In the genomic region with DNA sequence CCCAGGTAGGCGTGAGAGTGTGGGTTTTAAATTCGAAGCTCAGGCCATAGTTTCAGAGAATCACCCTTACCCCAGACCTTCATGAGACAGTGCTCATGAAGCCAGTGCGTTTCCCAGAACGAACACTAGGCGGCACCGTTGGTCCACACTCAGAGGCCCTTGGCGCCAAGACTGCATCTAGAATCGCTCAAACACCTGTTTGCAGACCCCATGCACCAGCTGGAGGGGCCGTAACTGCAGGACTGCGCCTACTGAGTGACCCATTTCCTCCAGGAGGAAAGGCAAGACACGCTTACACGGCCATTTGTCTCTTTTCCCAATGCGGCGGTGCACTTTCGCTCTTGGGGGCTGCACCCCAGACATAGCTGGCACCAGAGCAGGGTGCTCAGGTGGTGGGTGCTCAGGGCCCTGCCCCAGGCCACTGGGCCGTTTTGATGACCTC, we compare ENCODE assay signal across 8 cellular contexts. TPM values are rescaled to one million over a fixed set of nuclear protein-coding genes. Genes with fewer than 3 reads are reported as not detected.
A peak's percentile ranks its signal among the peaks of the same experiment; 100 is the strongest.
DNase-seq lines count a peak whose midpoint lies in the region; ATAC-seq, FAIRE-seq and TF ChIP-seq lines count a peak whose summit lies in the region.

No MANE protein-coding gene starts in this region.

- ATAC-seq in HG02852 (IDR thresholded peaks at IDR 0.05; ENCODE audit: unreplicated experiment) (peak; percentile 59), activated B cell treated with CpG ODN at 0.5 μM for 24 hours (ENCODE audit: low read depth) (peak; percentile 98), left colon (peak; percentile 86)

- FAIRE-seq in bronchial epithelial cell (lab: Jason Lieb, UNC): no peak

- H3K4me1 Mint-ChIP-seq in activated B cell treated with CpG ODN at 0.5 μM for 24 hours: peaks cover 12% of the 10 kb centered on the region

- intact Hi-C loops in activated B cell treated with CpG ODN at 0.5 μM for 24 hours (cut with micrococcal nuclease): loop anchor here (1.0 to 2.0 kb wide), 13 partner anchors 14 to 429 kb away; partner anchors contain the start of gene ZNF319
- intact Hi-C loops in left colon (cut with DNase I, micrococcal nuclease): no loop called here

- CTCF ChIA-PET in activated B cell treated with CpG ODN at 0.5 μM for 24 hours (lab: Charles Lee): interaction anchor here (0.9 to 5.8 kb wide), 19 partner anchors 11 to 430 kb away, joined by 3 to 49 read pairs (median 5); partner anchors contain the start of gene ADGRG5

- peak; percentile 37 for DNase-seq in GM12864 (ENCODE audit: low read depth)
- DNase-seq in NCI-H2227 (lab: John Stamatoyannopoulos, UW; ENCODE audit: unreplicated experiment): peak; percentile 75
- peak; percentile 74 for DNase-seq in activated B cell treated with CpG ODN at 0.5 μM for 24 hours
- peak; percentile 55 for DNase-seq in bronchial epithelial cell (ENCODE audit: low read depth)
- DNase-seq in left colon: peak; percentile 54 to 87
- peak; percentile 83 for DNase-seq in stimulated activated CD4-positive, alpha-beta T cell treated with anti-CD3 and anti-CD28 coated beads, Interleukin-4, amount 100 ng/mL, for 1 hour
- DNase-seq in NCI-H446 treated with DMSO at 0.1 percent for 48 hours (lab: John Stamatoyannopoulos, UW): no peak

- H3K4me3 Mint-ChIP-seq in activated B cell treated with CpG ODN at 0.5 μM for 24 hours: no peak overlapping the region

- no peak overlapping the region for H3K4me3 ChIP-seq in GM12864 (ENCODE audit: low read depth, low read length)
- no peak overlapping the region for H3K4me3 ChIP-seq in bronchial epithelial cell (ENCODE audit: low read depth, low read length)

- POLR2A ChIA-PET in activated B cell treated with CpG ODN at 0.5 μM for 24 hours (lab: Charles Lee): interaction anchor here (1.0 to 1.6 kb wide), 5 partner anchors 32 to 71 kb away, joined by 3 to 11 read pairs (median 4); partner anchors contain the start of gene CCDC102A

- peak; percentile 100 for TF ChIP-seq CTCF in GM12864 (IDR thresholded peaks at IDR 0.05; ENCODE audit: low read depth, low read length, missing control alignments)
- peak; percentile 80 for TF ChIP-seq CTCF in activated B cell treated with CpG ODN at 0.5 μM for 24 hours (IDR thresholded peaks at IDR 0.05)
- peak; percentile 100 for TF ChIP-seq CTCF in bronchial epithelial cell (IDR thresholded peaks at IDR 0.05; ENCODE audit: insufficient read depth, low read length, severe bottlenecking)

- H3K36me3 Mint-ChIP-seq in activated B cell treated with CpG ODN at 0.5 μM for 24 hours (ENCODE audit: low read depth): peaks cover 40% of the 10 kb centered on the region

- no peaks in the 10 kb centered on the region for H3K9me3 Mint-ChIP-seq in activated B cell treated with CpG ODN at 0.5 μM for 24 hours

- no peaks in the 10 kb centered on the region for H3K27me3 Mint-ChIP-seq in activated B cell treated with CpG ODN at 0.5 μM for 24 hours

- H3K36me3 ChIP-seq in bronchial epithelial cell (ENCODE audit: control insufficient read depth, insufficient read depth, low read length): no peaks in the 10 kb centered on the region

- H3K27ac Mint-ChIP-seq in activated B cell treated with CpG ODN at 0.5 μM for 24 hours: peak overlapping the region; percentile 35

- no peaks in the 10 kb centered on the region for H3K27me3 ChIP-seq in bronchial epithelial cell (ENCODE audit: control insufficient read depth, insufficient read depth, low read length)

RNA-seq across cellular contexts. Expression of gene ADGRG5, which starts 34.0 kb away (rescaled TPM):
- total RNA-seq in activated B cell treated with CpG ODN at 0.5 μM for 24 hours (22.2 and 23.0 TPM in 2 replicates), bronchial epithelial cell (not detected in 2 replicates), left colon (1 to 10 TPM; 2.0 to 2.7 TPM)

RNA-seq across cellular contexts. Expression of gene CCDC102A, which starts 40.1 kb away (rescaled TPM):
- 15.5 TPM in 2 replicates for total RNA-seq in activated B cell treated with CpG ODN at 0.5 μM for 24 hours
- total RNA-seq in bronchial epithelial cell: 1.5 and 2.1 TPM in 2 replicates
- total RNA-seq in left colon: 1 to 10 TPM; 1.9 to 2.8 TPM

RNA-seq across cellular contexts. Expression of gene ADGRG1, which starts 52.0 kb away (rescaled TPM):
- total RNA-seq in activated B cell treated with CpG ODN at 0.5 μM for 24 hours (0.13 and 0.15 TPM in 2 replicates), bronchial epithelial cell (21.1 and 45.3 TPM in 2 replicates), left colon (100 to 1,000 TPM in 1 of 2 donors, 10 to 100 TPM in 1; 81.2 to 111 TPM)

Comparison
In these comparisons a context has a peak if more than half of its experiments do, and no peak if none do; other contexts are left out.
1. RNA of gene ADGRG1, which starts 52.0 kb away (total RNA-seq): 81.2 to 111 TPM in left colon and 21.1 to 45.3 TPM in bronchial epithelial cell; 0.13 to 0.15 TPM in activated B cell treated with CpG ODN at 0.5 μM for 24 hours; every median in the first group is over 10 times any median in the second.
2. Peak in every context shown above with its lines, with median percentiles within 50 percentile points of each other: CTCF ChIP-seq and ATAC-seq.